In the genomic region with DNA sequence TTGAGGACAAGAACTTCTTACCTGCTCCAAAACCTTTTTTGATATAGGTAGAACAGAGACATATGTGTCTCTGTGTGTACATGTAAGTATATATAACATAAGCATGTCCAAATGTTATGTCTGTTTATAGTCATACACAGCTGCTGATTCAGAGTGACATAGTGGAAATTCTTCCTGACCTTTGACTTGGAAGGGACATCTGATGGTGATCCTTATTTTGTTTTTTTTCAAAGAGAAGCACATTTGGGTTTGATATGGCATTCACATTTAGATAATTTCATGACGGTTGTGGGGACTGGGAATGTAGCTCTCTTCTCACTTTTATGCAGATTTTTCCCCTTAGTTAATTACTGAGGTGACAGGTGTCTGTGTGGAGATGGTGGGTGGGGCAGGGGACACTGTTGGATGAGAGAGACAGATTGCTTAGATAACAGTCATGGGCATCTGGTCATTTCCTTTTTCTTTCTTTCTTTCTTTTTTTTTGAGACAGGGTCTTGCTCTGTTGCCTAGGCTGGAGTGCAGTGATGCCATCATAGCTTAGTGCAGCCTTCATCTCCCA, we compare ENCODE assay signal across 18 cellular contexts.
"Had no signal": no experiment of that assay in that cellular context is flagged by ENCODE, and none has a peak within 500 bp of the region (broad histone marks: within the 10 kb centered on the region; RNA-seq: fewer than 3 reads in every experiment).

No MANE protein-coding gene starts in this region.

- H3K36me3 ChIP-seq: heart left ventricle, neutrophil had no signal

- H3K27ac ChIP-seq: heart left ventricle, neutrophil, psoas muscle, spleen had no signal

- DNase-seq: dermis blood vessel endothelial cell; foreskin melanocyte; heart left ventricle; hippocampal formation; mammary epithelial cell; naive thymus-derived CD4-positive, alpha-beta T cell; psoas muscle; spleen; stimulated activated CD4-positive, alpha-beta T cell treated with anti-CD3 and anti-CD28 coated beads, Interleukin-15, amount 100 ng/mL, for 24 hours; stimulated activated CD4-positive, alpha-beta T cell treated with anti-CD3 and anti-CD28 coated beads, Interleukin-1b, Interleukin-23, amount 100 ng/mL, for 48 hours; stimulated activated CD4-positive, alpha-beta T cell treated with anti-CD3 and anti-CD28 coated beads, Interleukin-4, amount 100 ng/mL, for 24 hours; stimulated activated naive CD4-positive, alpha-beta T cell treated with Interleukin-2 at 50 U/mL for 16 hours; trophoblast cell had no signal

- ATAC-seq: heart left ventricle; left lobe of liver; naive thymus-derived CD4-positive, alpha-beta T cell; psoas muscle; sciatic nerve had no signal

- H3K27me3 Mint-ChIP-seq: naive thymus-derived CD4-positive, alpha-beta T cell had no signal

- H3K9me3 ChIP-seq: heart left ventricle, neutrophil, psoas muscle, spleen had no signal

- H3K27me3 ChIP-seq: heart left ventricle, neutrophil, spleen had no signal

- H3K4me3 Mint-ChIP-seq: naive thymus-derived CD4-positive, alpha-beta T cell had no signal

- FAIRE-seq: colon, urothelium cell line had no signal

- H3K4me3 ChIP-seq: heart left ventricle, psoas muscle, spleen had no signal
